18 cellular contexts compared by ENCODE assay signal in the genomic region with DNA sequence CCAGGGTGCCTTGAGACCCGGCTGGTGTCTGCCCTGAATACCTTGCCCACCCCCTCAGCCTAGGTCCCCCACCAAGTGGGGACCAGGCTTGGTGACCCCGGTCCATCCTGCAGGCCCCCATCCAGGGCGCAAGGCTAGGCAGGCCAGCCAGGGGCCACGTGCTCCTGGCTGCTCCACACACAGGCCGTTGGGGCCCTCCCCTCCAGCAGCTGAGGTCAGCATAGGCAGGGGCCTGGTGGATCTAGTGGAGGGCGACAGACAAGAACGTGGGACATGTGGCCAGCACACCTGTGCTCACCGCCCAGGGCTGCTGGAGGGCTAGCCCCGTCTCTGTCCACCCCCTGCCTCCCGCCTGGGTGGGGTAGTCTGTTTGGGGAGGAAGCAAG. TPM values are rescaled to one million over a fixed set of nuclear protein-coding genes. Genes with fewer than 3 reads are reported as not detected.
DNase-seq lines count a peak whose midpoint lies in the region; ATAC-seq and TF ChIP-seq lines count a peak whose summit lies in the region.
"Had no signal": no experiment of that assay in that cellular context is flagged by ENCODE, and none has a peak within 500 bp of the region (broad histone marks: within the 10 kb centered on the region; RNA-seq: fewer than 3 reads in every experiment).

No MANE protein-coding gene starts in this region.

- no peak overlapping the region for H3K27ac Mint-ChIP-seq in GM23338
- no peak overlapping the region for H3K27ac Mint-ChIP-seq in glutamatergic neuron (ENCODE audit: unreplicated experiment)

- H4K20me1 ChIP-seq in GM23338 (replicated peaks; ENCODE audit: insufficient read depth), result no peaks in the 10 kb centered on the region

- H3K4me3 Mint-ChIP-seq in GM23338, result no peak overlapping the region
- no peak overlapping the region for H3K4me3 Mint-ChIP-seq in glutamatergic neuron (ENCODE audit: unreplicated experiment)

- no peaks in the 10 kb centered on the region for H3K36me3 ChIP-seq in GM23338 (ENCODE audit: insufficient read depth)
- no peaks in the 10 kb centered on the region for H3K36me3 ChIP-seq in RWPE2 (ENCODE audit: low read depth)
- H3K36me3 ChIP-seq in brain microvascular endothelial cell (replicated peaks), result no peaks in the 10 kb centered on the region
- H3K36me3 ChIP-seq: BE2C, HAP-1 had no signal

- H3K36me3 Mint-ChIP-seq in GM23338 (ENCODE audit: low read depth) (no peaks in the 10 kb centered on the region; the same call in 2 of the 3 replicates), glutamatergic neuron (ENCODE audit: unreplicated experiment) (no peaks in the 10 kb centered on the region)

- no peak overlapping the region for H3K4me3 ChIP-seq in GM23338
- no peak overlapping the region for H3K4me3 ChIP-seq in RWPE2 (ENCODE audit: severe bottlenecking)
- no peak overlapping the region for H3K4me3 ChIP-seq in brain microvascular endothelial cell (ENCODE audit: low read depth, low read length)
- H3K4me3 ChIP-seq: HAP-1 had no signal

- H3K4me2 ChIP-seq in GM23338, result no peak overlapping the region

- H3K27ac ChIP-seq in GM23338 (ENCODE audit: low read depth) (no peak overlapping the region), RWPE2 (ENCODE audit: poor library complexity, severe bottlenecking) (no peak overlapping the region), brain microvascular endothelial cell (no peak overlapping the region)

- DNase-seq in GM23338 (ENCODE audit: low spot score) (no peak), RWPE2 (ENCODE audit: low spot score) (no peak), glutamatergic neuron (peak; percentile 26), NCI-H510A treated with DMSO at 0.1 percent for 48 hours (lab: John Stamatoyannopoulos, UW) (no peak), brain microvascular endothelial cell (no peak)
- DNase-seq in stimulated activated naive CD8-positive, alpha-beta T cell treated with anti-CD3 and anti-CD28 coated beads, Interleukin-15, Interleukin-2, amounts not matched to agents 100 U/mL and 50 U/mL, for 24 hours, result no peak
- no peak for DNase-seq in activated naive CD4-positive, alpha-beta T cell treated with Interleukin-2 at 50 U/mL for 16 hours
- DNase-seq: BE2C, KG1, NCI-H1092, NCI-H1694 treated with DMSO at 0.1 percent for 48 hours, NCI-H446, NCI-H748 treated with DMSO at 0.1 percent for 48 hours, SIG-M5 had no signal

- H3K79me2 ChIP-seq in GM23338 (replicated peaks; ENCODE audit: insufficient read depth), result no peaks in the 10 kb centered on the region

- H3K9me3 ChIP-seq in RWPE2 (ENCODE audit: severe bottlenecking), result no peaks in the 10 kb centered on the region
- H3K9me3 ChIP-seq: BE2C, HAP-1 had no signal

- no peaks in the 10 kb centered on the region for H3K9me3 Mint-ChIP-seq in GM23338
- peaks cover 4% of the 10 kb centered on the region for H3K9me3 Mint-ChIP-seq in glutamatergic neuron (ENCODE audit: unreplicated experiment)

- H3K27me3 ChIP-seq in GM23338 (ENCODE audit: insufficient read depth) (no peaks in the 10 kb centered on the region), RWPE2 (ENCODE audit: insufficient read depth, poor library complexity, severe bottlenecking) (peaks cover 45% of the 10 kb centered on the region), brain microvascular endothelial cell (replicated peaks) (peaks cover 4% of the 10 kb centered on the region)
- H3K27me3 ChIP-seq: BE2C had no signal

- H3K4me1 Mint-ChIP-seq in GM23338 (peaks cover 11% of the 10 kb centered on the region), glutamatergic neuron (ENCODE audit: low read depth, unreplicated experiment) (peaks cover 1% of the 10 kb centered on the region)

- H3K27me3 Mint-ChIP-seq in GM23338 (ENCODE audit: insufficient read depth, low read depth, poor library complexity), result peaks cover 3% of the 10 kb centered on the region
- peaks cover 7% of the 10 kb centered on the region for H3K27me3 Mint-ChIP-seq in glutamatergic neuron (ENCODE audit: unreplicated experiment)

- no peaks in the 10 kb centered on the region for H3K9me2 ChIP-seq in GM23338 (ENCODE audit: insufficient read depth)

- TF ChIP-seq CTCF in GM23338 (conservative IDR thresholded peaks at IDR 0.05; ENCODE audit: low read depth in 2 of 2), result no peak
- no peak for TF ChIP-seq CTCF in RWPE2 (IDR thresholded peaks at IDR 0.05; ENCODE audit: poor library complexity, severe bottlenecking)
- no peak for TF ChIP-seq CTCF in glutamatergic neuron (IDR thresholded peaks at IDR 0.05; ENCODE audit: partially characterized antibody, unreplicated experiment)
- no peak for TF ChIP-seq CTCF in brain microvascular endothelial cell (IDR thresholded peaks at IDR 0.05; ENCODE audit: low read depth, low read length, missing control alignments)

- no peaks in the 10 kb centered on the region for H3F3A ChIP-seq in GM23338 (replicated peaks; ENCODE audit: low read depth)

- H2AFZ ChIP-seq in GM23338, result peak overlapping the region; percentile 81

- in situ Hi-C loops in brain microvascular endothelial cell (cut with HindIII; ENCODE audit: low pct_ligation_motif_present, low sequenced_read_pairs), result no loop called here

- H3K4me1 ChIP-seq in GM23338 (ENCODE audit: insufficient read depth), result no peaks in the 10 kb centered on the region
- no peaks in the 10 kb centered on the region for H3K4me1 ChIP-seq in RWPE2 (ENCODE audit: insufficient read depth, poor library complexity, severe bottlenecking)
- H3K4me1 ChIP-seq: BE2C, HAP-1 had no signal

- ATAC-seq in GM23338, result peak; percentile 45
- peak; percentile 1; the same call in 1 of the 3 replicates for ATAC-seq in RWPE2 (ENCODE audit: low read depth)
- peak; percentile 20 for ATAC-seq in stimulated activated naive CD8-positive, alpha-beta T cell treated with anti-CD3 and anti-CD28 coated beads, Interleukin-15, Interleukin-2, amounts not matched to agents 100 U/mL and 50 U/mL, for 24 hours

TF ChIP-seq in GM23338, 12 proteins besides CTCF, POLR2A, EP300 and RAD21 (continues in another document):
- TF ChIP-seq JUNB (IDR thresholded peaks at IDR 0.05; ENCODE audit: unreplicated experiment) (no peak), ETS1 (IDR thresholded peaks at IDR 0.05) (no peak), POLR2AphosphoS5 (IDR thresholded peaks at IDR 0.05; ENCODE audit: low read depth) (no peak), EZH2 (IDR thresholded peaks at IDR 0.05; ENCODE audit: low read depth, unreplicated experiment) (no peak), CREB1 (CRISPR knock-in tag; IDR thresholded peaks at IDR 0.05; ENCODE audit: low read depth) (no peak), ZNF114 (CRISPR knock-in tag; IDR thresholded peaks at IDR 0.05) (no peak), EZH2phosphoT487 (IDR thresholded peaks at IDR 0.05; ENCODE audit: unreplicated experiment) (no peak), NANOG (IDR thresholded peaks at IDR 0.05; ENCODE audit: borderline replicate concordance) (no peak), ZNF331 (CRISPR knock-in tag; IDR thresholded peaks at IDR 0.05; ENCODE audit: low read depth) (no peak), STAT1 (IDR thresholded peaks at IDR 0.05; ENCODE audit: unreplicated experiment) (no peak)

RNA-seq across cellular contexts. Expression of gene HRH3, which starts 7.5 kb away (rescaled TPM):
- 2.9 and 5.2 TPM in 2 replicates for total RNA-seq in GM23338 (2014; rRNA removed; shearing (Covaris generic))
- 1.5 and 2.0 TPM in 2 replicates for polyA plus RNA-seq in GM23338 (2016; fragmentation: Nextera tagmentation; extraction: Ambion mirVana)
- total RNA-seq in glutamatergic neuron (ENCODE audit: unreplicated experiment), result 13.7 TPM
- total RNA-seq: HT1080, M059J had no signal
- polyA plus RNA-seq: AG04450 had no signal

RNA-seq across cellular contexts. Expression of gene OSBPL2, which starts 10.7 kb away (rescaled TPM):
- total RNA-seq in GM23338 (2014; rRNA removed; shearing (Covaris generic)), result 24.2 and 31.2 TPM in 2 replicates
- polyA plus RNA-seq in GM23338 (2016; fragmentation: Nextera tagmentation; extraction: Ambion mirVana), result 16.6 and 19.4 TPM in 2 replicates
- 42.6 TPM for total RNA-seq in glutamatergic neuron (ENCODE audit: unreplicated experiment)

RNA-seq across cellular contexts. Expression of gene MTG2, which starts 44.8 kb away (rescaled TPM):
- total RNA-seq in GM23338 (2014; rRNA removed; shearing (Covaris generic)), result 11.3 and 13.6 TPM in 2 replicates
- polyA plus RNA-seq in GM23338 (2016; fragmentation: Nextera tagmentation; extraction: Ambion mirVana), result 11.7 and 15.4 TPM in 2 replicates
- total RNA-seq in glutamatergic neuron (ENCODE audit: unreplicated experiment), result 27.1 TPM
